ENCODE assay signal across 3 cellular contexts in genomic region chr15:56227315-56227714, GRCh38.
TF ChIP-seq lines count a peak whose summit lies in the region.

No MANE protein-coding gene starts in this region.

TF ChIP-seq in GM23338, 12 proteins besides CTCF, POLR2A, EP300 and RAD21 (continued from another document):
- TF ChIP-seq, protein P1, sequence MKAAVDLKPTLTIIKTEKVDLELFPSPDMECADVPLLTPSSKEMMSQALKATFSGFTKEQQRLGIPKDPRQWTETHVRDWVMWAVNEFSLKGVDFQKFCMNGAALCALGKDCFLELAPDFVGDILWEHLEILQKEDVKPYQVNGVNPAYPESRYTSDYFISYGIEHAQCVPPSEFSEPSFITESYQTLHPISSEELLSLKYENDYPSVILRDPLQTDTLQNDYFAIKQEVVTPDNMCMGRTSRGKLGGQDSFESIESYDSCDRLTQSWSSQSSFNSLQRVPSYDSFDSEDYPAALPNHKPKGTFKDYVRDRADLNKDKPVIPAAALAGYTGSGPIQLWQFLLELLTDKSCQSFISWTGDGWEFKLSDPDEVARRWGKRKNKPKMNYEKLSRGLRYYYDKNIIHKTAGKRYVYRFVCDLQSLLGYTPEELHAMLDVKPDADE (IDR thresholded peaks at IDR 0.05), result no peak
TF ChIP-seq in GM23338: peak in this region for 0.

TF ChIP-seq in IMR-90, 13 proteins besides CTCF, POLR2A, EP300 and RAD21 (continued from another document):
- TF ChIP-seq RFX5 (IDR thresholded peaks at IDR 0.05; ENCODE audit: low read depth, low read length) (peak; percentile 53; the same call in 1 of the 2 replicates), SMC3 (IDR thresholded peaks at IDR 0.05; ENCODE audit: low read depth, low read length) (no peak)

TF ChIP-seq in WTC11, 78 proteins besides CTCF, POLR2A, EP300 and RAD21 (continued from another document):
- TF ChIP-seq PRDM15 (CRISPR knock-in tag; IDR thresholded peaks at IDR 0.05), result no peak
- TF ChIP-seq NFATC4 (CRISPR knock-in tag; IDR thresholded peaks at IDR 0.05), result no peak
- TF ChIP-seq, protein P2, sequence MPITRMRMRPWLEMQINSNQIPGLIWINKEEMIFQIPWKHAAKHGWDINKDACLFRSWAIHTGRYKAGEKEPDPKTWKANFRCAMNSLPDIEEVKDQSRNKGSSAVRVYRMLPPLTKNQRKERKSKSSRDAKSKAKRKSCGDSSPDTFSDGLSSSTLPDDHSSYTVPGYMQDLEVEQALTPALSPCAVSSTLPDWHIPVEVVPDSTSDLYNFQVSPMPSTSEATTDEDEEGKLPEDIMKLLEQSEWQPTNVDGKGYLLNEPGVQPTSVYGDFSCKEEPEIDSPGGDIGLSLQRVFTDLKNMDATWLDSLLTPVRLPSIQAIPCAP (CRISPR knock-in tag; IDR thresholded peaks at IDR 0.05), result no peak
- no peak for TF ChIP-seq ZNF138 (CRISPR knock-in tag; conservative IDR thresholded peaks at IDR 0.05)
- TF ChIP-seq, protein P3, sequence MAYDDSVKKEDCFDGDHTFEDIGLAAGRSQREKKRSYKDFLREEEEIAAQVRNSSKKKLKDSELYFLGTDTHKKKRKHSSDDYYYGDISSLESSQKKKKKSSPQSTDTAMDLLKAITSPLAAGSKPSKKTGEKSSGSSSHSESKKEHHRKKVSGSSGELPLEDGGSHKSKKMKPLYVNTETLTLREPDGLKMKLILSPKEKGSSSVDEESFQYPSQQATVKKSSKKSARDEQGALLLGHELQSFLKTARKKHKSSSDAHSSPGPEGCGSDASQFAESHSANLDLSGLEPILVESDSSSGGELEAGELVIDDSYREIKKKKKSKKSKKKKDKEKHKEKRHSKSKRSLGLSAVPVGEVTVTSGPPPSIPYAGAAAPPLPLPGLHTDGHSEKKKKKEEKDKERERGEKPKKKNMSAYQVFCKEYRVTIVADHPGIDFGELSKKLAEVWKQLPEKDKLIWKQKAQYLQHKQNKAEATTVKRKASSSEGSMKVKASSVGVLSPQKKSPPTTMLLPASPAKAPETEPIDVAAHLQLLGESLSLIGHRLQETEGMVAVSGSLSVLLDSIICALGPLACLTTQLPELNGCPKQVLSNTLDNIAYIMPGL (CRISPR knock-in tag; IDR thresholded peaks at IDR 0.05), result no peak
- TF ChIP-seq CREM (CRISPR knock-in tag; IDR thresholded peaks at IDR 0.05), result no peak
- no peak for TF ChIP-seq TCF7 (CRISPR knock-in tag; IDR thresholded peaks at IDR 0.05; ENCODE audit: low read depth)
- TF ChIP-seq, protein P4, sequence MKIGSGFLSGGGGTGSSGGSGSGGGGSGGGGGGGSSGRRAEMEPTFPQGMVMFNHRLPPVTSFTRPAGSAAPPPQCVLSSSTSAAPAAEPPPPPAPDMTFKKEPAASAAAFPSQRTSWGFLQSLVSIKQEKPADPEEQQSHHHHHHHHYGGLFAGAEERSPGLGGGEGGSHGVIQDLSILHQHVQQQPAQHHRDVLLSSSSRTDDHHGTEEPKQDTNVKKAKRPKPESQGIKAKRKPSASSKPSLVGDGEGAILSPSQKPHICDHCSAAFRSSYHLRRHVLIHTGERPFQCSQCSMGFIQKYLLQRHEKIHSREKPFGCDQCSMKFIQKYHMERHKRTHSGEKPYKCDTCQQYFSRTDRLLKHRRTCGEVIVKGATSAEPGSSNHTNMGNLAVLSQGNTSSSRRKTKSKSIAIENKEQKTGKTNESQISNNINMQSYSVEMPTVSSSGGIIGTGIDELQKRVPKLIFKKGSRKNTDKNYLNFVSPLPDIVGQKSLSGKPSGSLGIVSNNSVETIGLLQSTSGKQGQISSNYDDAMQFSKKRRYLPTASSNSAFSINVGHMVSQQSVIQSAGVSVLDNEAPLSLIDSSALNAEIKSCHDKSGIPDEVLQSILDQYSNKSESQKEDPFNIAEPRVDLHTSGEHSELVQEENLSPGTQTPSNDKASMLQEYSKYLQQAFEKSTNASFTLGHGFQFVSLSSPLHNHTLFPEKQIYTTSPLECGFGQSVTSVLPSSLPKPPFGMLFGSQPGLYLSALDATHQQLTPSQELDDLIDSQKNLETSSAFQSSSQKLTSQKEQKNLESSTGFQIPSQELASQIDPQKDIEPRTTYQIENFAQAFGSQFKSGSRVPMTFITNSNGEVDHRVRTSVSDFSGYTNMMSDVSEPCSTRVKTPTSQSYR (CRISPR knock-in tag; IDR thresholded peaks at IDR 0.05), result no peak
- no peak for TF ChIP-seq NR3C1 (CRISPR knock-in tag; conservative IDR thresholded peaks at IDR 0.05; ENCODE audit: low read depth)
- no peak for TF ChIP-seq JAZF1 (CRISPR knock-in tag; IDR thresholded peaks at IDR 0.05)
- no peak for TF ChIP-seq ZNF263 (CRISPR knock-in tag; IDR thresholded peaks at IDR 0.05; ENCODE audit: low read depth)
